In the genomic region with DNA sequence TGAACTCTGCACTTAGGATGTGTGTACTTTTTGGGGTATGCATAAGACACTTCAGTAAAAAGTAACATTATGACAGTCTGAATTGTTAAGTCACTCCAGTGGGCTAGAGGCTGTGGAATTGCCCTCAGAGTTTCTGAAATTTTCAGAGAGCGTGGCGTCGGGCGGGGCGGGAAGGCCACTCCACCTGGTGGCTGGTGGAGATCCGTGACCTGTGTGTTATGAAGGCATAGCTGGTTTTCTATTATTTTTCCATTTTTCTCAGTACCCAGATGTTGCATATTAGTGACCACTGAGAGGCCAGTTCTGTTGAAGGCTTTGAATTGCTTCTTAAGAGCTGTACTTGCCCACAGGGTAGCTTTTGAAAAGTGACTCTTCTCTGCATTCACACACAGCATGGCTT, we compare ENCODE assay signal across 18 cellular contexts. TPM values are rescaled to one million over a fixed set of nuclear protein-coding genes. Genes with fewer than 3 reads are reported as not detected.
DNase-seq lines count a peak whose midpoint lies in the region; ATAC-seq and TF ChIP-seq lines count a peak whose summit lies in the region.
"Had no signal": no experiment of that assay in that cellular context is flagged by ENCODE, and none has a peak within 500 bp of the region (broad histone marks: within the 10 kb centered on the region; RNA-seq: fewer than 3 reads in every experiment).

No MANE protein-coding gene starts in this region.

- no peaks in the 10 kb centered on the region for H3K9me3 ChIP-seq in AG04450 (ENCODE audit: control insufficient read depth, insufficient read depth, low read length)
- no peaks in the 10 kb centered on the region for H3K9me3 ChIP-seq in hepatocyte (ENCODE audit: low read depth)
- H3K9me3 ChIP-seq: BLaER1, spleen had no signal

- no peaks in the 10 kb centered on the region for H3K27me3 Mint-ChIP-seq in T-cell
- no peaks in the 10 kb centered on the region for H3K27me3 Mint-ChIP-seq in activated T-helper 2 cell treated with anti-CD3 and anti-CD28 coated beads, Interferon-gamma antibody, Interleukin-2, Interleukin-4, amounts not matched to agents 10 μg/mL and 5 μg/mL and 100 μg/mL, durations not matched to agents 14 hours and 24 hours and 36 hours (ENCODE audit: low read depth)
- H3K27me3 Mint-ChIP-seq: progenitor cell of endocrine pancreas; stimulated activated memory B cell treated with anti-CD40 and anti-IgM and Interleukin-4, amounts not matched to agents 10 μg/mL and 1 μg/mL and 100 μg/mL, for 72 hours had no signal

- no peak overlapping the region for H2AFZ ChIP-seq in hepatocyte

- intact Hi-C loops in activated T-helper 2 cell treated with anti-CD3 and anti-CD28 coated beads, Interferon-gamma antibody, Interleukin-2, Interleukin-4, amounts not matched to agents 10 μg/mL and 5 μg/mL and 100 μg/mL, durations not matched to agents 14 hours and 24 hours and 36 hours (cut with micrococcal nuclease): no loop called here

- peaks cover 32% of the 10 kb centered on the region for H3K4me1 ChIP-seq in hepatocyte (ENCODE audit: insufficient read depth)

- H4K20me1 ChIP-seq in hepatocyte (ENCODE audit: insufficient read depth, poor library complexity, severe bottlenecking): no peaks in the 10 kb centered on the region

- H3K27ac Mint-ChIP-seq in T-cell: peak overlapping the region; percentile 2 to 9
- no peak overlapping the region for H3K27ac Mint-ChIP-seq in activated T-helper 2 cell treated with anti-CD3 and anti-CD28 coated beads, Interferon-gamma antibody, Interleukin-2, Interleukin-4, amounts not matched to agents 10 μg/mL and 5 μg/mL and 100 μg/mL, durations not matched to agents 14 hours and 24 hours and 36 hours
- H3K27ac Mint-ChIP-seq: progenitor cell of endocrine pancreas; stimulated activated memory B cell treated with anti-CD40 and anti-IgM and Interleukin-4, amounts not matched to agents 10 μg/mL and 1 μg/mL and 100 μg/mL, for 72 hours had no signal

- H3K27me3 ChIP-seq in AG04450 (ENCODE audit: control insufficient read depth, insufficient read depth, low read length) (no peaks in the 10 kb centered on the region), hepatocyte (no peaks in the 10 kb centered on the region)
- H3K27me3 ChIP-seq: BLaER1, spleen had no signal

- H3K9me3 Mint-ChIP-seq in T-cell: no peaks in the 10 kb centered on the region
- no peaks in the 10 kb centered on the region for H3K9me3 Mint-ChIP-seq in activated T-helper 2 cell treated with anti-CD3 and anti-CD28 coated beads, Interferon-gamma antibody, Interleukin-2, Interleukin-4, amounts not matched to agents 10 μg/mL and 5 μg/mL and 100 μg/mL, durations not matched to agents 14 hours and 24 hours and 36 hours
- H3K9me3 Mint-ChIP-seq: stimulated activated memory B cell treated with anti-CD40 and anti-IgM and Interleukin-4, amounts not matched to agents 10 μg/mL and 1 μg/mL and 100 μg/mL, for 72 hours had no signal

- POLR2A ChIA-PET in AG04450 (lab: Yijun Ruan, JAX) (interaction anchor here (0.7 kb wide), 1 partner anchor 19 kb away, joined by 3 read pairs; no protein-coding TSS in a partner anchor), T-cell (lab: Charles Lee) (interaction anchor here in 1 of 2 donors (0.6 kb wide), 1 partner anchor 13 kb away, joined by 3 read pairs; no protein-coding TSS in a partner anchor)

- TF ChIP-seq CTCF in 22Rv1 (IDR thresholded peaks at IDR 0.05) (peak; percentile 13; the same call in 1 of the 2 replicates), AG04450 (IDR thresholded peaks at IDR 0.05; ENCODE audit: low read depth, low read length) (no peak), hepatocyte (IDR thresholded peaks at IDR 0.05; ENCODE audit: poor library complexity) (no peak)

- H3K4me3 ChIP-seq in AG04450 (ENCODE audit: low read depth, low read length) (no peak overlapping the region), hepatocyte (no peak overlapping the region)
- H3K4me3 ChIP-seq: BLaER1, spleen had no signal

- ATAC-seq in T-cell (replicated peaks in 1 of 4): no peak
- ATAC-seq in HG02840 (IDR thresholded peaks at IDR 0.05; ENCODE audit: low FRiP score, unreplicated experiment): no peak
- ATAC-seq: left lobe of liver; stimulated activated memory B cell treated with anti-CD40 and anti-IgM and Interleukin-4, amounts not matched to agents 10 μg/mL and 1 μg/mL and 100 μg/mL, for 72 hours had no signal

- 93% methylated on average over 6 of the region's 6 CpGs for WGBS in hepatocyte (ENCODE audit: low lambda C conversion rate, missing lambda C conversion rate)

- H3K27ac ChIP-seq in 22Rv1 (peak overlapping the region; percentile 99), AG04450 (ENCODE audit: low read depth, low read length) (peak overlapping the region; percentile 40), hepatocyte (peak overlapping the region; percentile 48)
- H3K27ac ChIP-seq: BLaER1, spleen had no signal

- H3K4me1 Mint-ChIP-seq in T-cell: peaks cover 45 to 48% (median 47%) of the 10 kb centered on the region in 3 donors
- peaks cover 33% of the 10 kb centered on the region for H3K4me1 Mint-ChIP-seq in activated T-helper 2 cell treated with anti-CD3 and anti-CD28 coated beads, Interferon-gamma antibody, Interleukin-2, Interleukin-4, amounts not matched to agents 10 μg/mL and 5 μg/mL and 100 μg/mL, durations not matched to agents 14 hours and 24 hours and 36 hours (ENCODE audit: low read depth)

- H3K36me3 ChIP-seq in hepatocyte (replicated peaks; ENCODE audit: insufficient read depth, low read depth): no peaks in the 10 kb centered on the region

- no peak for DNase-seq in AG04450 (ENCODE audit: low read depth, low spot score)
- DNase-seq in T-cell: peak in 1 of 34 experiments; percentile 15
- no peak for DNase-seq in hepatocyte (ENCODE audit: low spot score)
- no peak for DNase-seq in NOMO-1 (lab: John Stamatoyannopoulos, UW; ENCODE audit: unreplicated experiment in 2 of 2)
- DNase-seq in activated T-helper 2 cell treated with anti-CD3 and anti-CD28 coated beads, Interferon-gamma antibody, Interleukin-2, Interleukin-4, amounts not matched to agents 10 μg/mL and 5 μg/mL and 100 μg/mL, durations not matched to agents 14 hours and 24 hours and 36 hours (ENCODE audit: low spot score): no peak
- no peak for DNase-seq in SIG-M5 treated with dmso at 0.1 percent for 504 hours (lab: John Stamatoyannopoulos, UW; ENCODE audit: unreplicated experiment)
- DNase-seq: activated CD4-positive, CD25-positive, alpha-beta regulatory T cell; activated T-cell treated with anti-CD3 and anti-CD28 coated beads for 4 hours; DMS79 treated with DMSO at 0.1 percent for 48 hours; NCI-H2081; NCI-H774; spleen had no signal

- H3K36me3 Mint-ChIP-seq in T-cell: peaks cover 34% of the 10 kb centered on the region
- peaks cover 70% of the 10 kb centered on the region for H3K36me3 Mint-ChIP-seq in activated T-helper 2 cell treated with anti-CD3 and anti-CD28 coated beads, Interferon-gamma antibody, Interleukin-2, Interleukin-4, amounts not matched to agents 10 μg/mL and 5 μg/mL and 100 μg/mL, durations not matched to agents 14 hours and 24 hours and 36 hours (ENCODE audit: low read depth)

- no peaks in the 10 kb centered on the region for H3K79me2 ChIP-seq in hepatocyte

- H3K4me2 ChIP-seq in hepatocyte: peak overlapping the region; percentile 5
- H3K4me2 ChIP-seq: BLaER1 had no signal

- H3K9me2 ChIP-seq in hepatocyte (replicated peaks; ENCODE audit: insufficient read depth): no peaks in the 10 kb centered on the region

- CTCF ChIA-PET in AG04450 (lab: Charles Lee) (interaction anchor here (1.2 to 1.5 kb wide), 2 partner anchors 19 to 43 kb away, joined by 3 read pairs; no protein-coding TSS in a partner anchor), T-cell (lab: Charles Lee) (interaction anchor here in 1 of 2 donors (0.5 kb wide), 1 partner anchor 161 kb away, joined by 3 read pairs; no protein-coding TSS in a partner anchor)

- H3K4me3 Mint-ChIP-seq in T-cell: no peak overlapping the region
- H3K4me3 Mint-ChIP-seq in activated T-helper 2 cell treated with anti-CD3 and anti-CD28 coated beads, Interferon-gamma antibody, Interleukin-2, Interleukin-4, amounts not matched to agents 10 μg/mL and 5 μg/mL and 100 μg/mL, durations not matched to agents 14 hours and 24 hours and 36 hours (ENCODE audit: low read depth): no peak overlapping the region
- H3K4me3 Mint-ChIP-seq: stimulated activated memory B cell treated with anti-CD40 and anti-IgM and Interleukin-4, amounts not matched to agents 10 μg/mL and 1 μg/mL and 100 μg/mL, for 72 hours had no signal

RNA-seq across cellular contexts. Expression of gene TACR2, which starts 52.5 kb away (rescaled TPM):
- polyA plus RNA-seq in AG04450 (2011; rRNA removed) (0.10 TPM in 1 of 2 replicates, not detected in the other), hepatocyte (0.63 TPM in 1 of 2 replicates, not detected in the other)
- not detected in 2 replicates for polyA minus RNA-seq in AG04450 (2011; rRNA and poly(A)+ RNA removed)
- total RNA-seq in T-cell (not detected), hepatocyte (0.07 TPM in 1 of 2 replicates, not detected in the other)
- total RNA-seq in activated T-helper 2 cell treated with anti-CD3 and anti-CD28 coated beads, Interferon-gamma antibody, Interleukin-2, Interleukin-4, amounts not matched to agents 10 μg/mL and 5 μg/mL and 100 μg/mL, durations not matched to agents 14 hours and 24 hours and 36 hours: not detected in 2 replicates
- total RNA-seq: left lobe of liver, progenitor cell of endocrine pancreas had no signal

Comparison
In these comparisons a context has a peak if more than half of its experiments do, and no peak if none do; other contexts are left out.
1. H3K27ac ChIP-seq: peak in every context shown above with its lines; median percentile 99 in 22Rv1; 48 in hepatocyte; 40 in AG04450.